12 cellular contexts compared by ENCODE assay signal in the genomic region with DNA sequence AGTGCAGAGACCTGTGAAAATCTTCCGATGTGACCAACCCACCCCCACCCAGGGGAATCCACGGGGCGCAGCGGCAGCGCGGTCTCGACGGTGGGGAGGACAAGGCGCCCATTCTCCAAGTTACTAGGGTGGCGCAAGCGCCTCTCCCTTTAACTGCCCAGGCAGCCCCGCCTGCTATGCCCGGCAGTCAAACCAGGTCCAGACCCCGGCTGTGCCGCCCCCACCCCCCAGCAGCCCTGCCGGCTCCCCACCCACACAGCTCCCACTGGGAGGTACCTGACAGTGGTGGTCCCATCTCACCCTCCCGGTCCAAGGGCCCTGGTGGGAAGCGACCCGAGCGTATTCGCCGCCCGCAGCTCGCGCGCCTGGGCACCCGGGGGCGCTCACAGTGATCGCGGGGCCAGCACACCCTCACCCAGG. TPM values are rescaled to one million over a fixed set of nuclear protein-coding genes. Genes with fewer than 3 reads are reported as not detected.
DNase-seq lines count a peak whose midpoint lies in the region; ATAC-seq, FAIRE-seq and TF ChIP-seq lines count a peak whose summit lies in the region.
"Had no signal": no experiment of that assay in that cellular context is flagged by ENCODE, and none has a peak within 500 bp of the region (broad histone marks: within the 10 kb centered on the region; RNA-seq: fewer than 3 reads in every experiment).

No MANE protein-coding gene starts in this region.

- no peaks in the 10 kb centered on the region for H3K4me1 ChIP-seq in right lobe of liver
- H3K4me1 ChIP-seq in HepG2 (ENCODE audit: insufficient read depth, low read length) = no peaks in the 10 kb centered on the region
- peaks cover 35% of the 10 kb centered on the region for H3K4me1 ChIP-seq in lower lobe of right lung

- H3K27me3 ChIP-seq in right lobe of liver (peaks cover 0 to 4% of the 10 kb centered on the region in 2 donors), HepG2 (ENCODE audit: control insufficient read depth in 1 of 2, insufficient read depth in 2 of 2, low read length in 2 of 2) (peaks cover 12 to 58% of the 10 kb centered on the region in 2 experiments; a peak in 4 of 5 replicates), lower lobe of right lung (ENCODE audit: low read depth) (peaks cover 4% of the 10 kb centered on the region)

- peaks cover 32% of the 10 kb centered on the region for H3K4me1 Mint-ChIP-seq in central memory CD8-positive, alpha-beta T cell

- ATAC-seq in right lobe of liver (no peak), HepG2 (no peak), lower lobe of right lung (peak; percentile 25 to 47), GM18502 (IDR thresholded peaks at IDR 0.05; ENCODE audit: poor library complexity, unreplicated experiment) (no peak)
- no peak for ATAC-seq in central memory CD8-positive, alpha-beta T cell (replicated peaks; ENCODE audit: extremely low read depth, poor library complexity, severe bottlenecking)

- in situ Hi-C loops in HepG2 (cut with HindIII; ENCODE audit: extremely low pct_ligation_motif_present, low pct_unique_long_range_greater_than_20kb) (no loop called here), GM13977 (cut with MboI; ENCODE audit: low pct_unique_long_range_greater_than_20kb, low sequenced_read_pairs, unreplicated experiment) (no loop called here)

- 12% methylated on average over 8 of the region's 30 CpGs for WGBS in right lobe of liver (ENCODE audit: insufficient coverage, low coverage, low lambda C conversion rate, missing lambda C conversion rate)
- WGBS in HepG2 (ENCODE audit: low lambda C conversion rate) = 45% methylated on average over 2 of the region's 30 CpGs

- H3K27ac ChIP-seq in right lobe of liver (no peak overlapping the region), HepG2 (ENCODE audit: extremely low read length, insufficient read depth, low read length) (no peak overlapping the region), lower lobe of right lung (no peak overlapping the region)

- no peaks in the 10 kb centered on the region; the same call in 1 of the 2 replicates for H4K20me1 ChIP-seq in HepG2 (ENCODE audit: insufficient read depth, low read length)

- no peak for TF ChIP-seq RAD21 in HepG2 (CRISPR knock-in tag; IDR thresholded peaks at IDR 0.05)

- TF ChIP-seq CTCF in right lobe of liver (IDR thresholded peaks at IDR 0.05) (no peak), HepG2 (CRISPR knock-in tag; IDR thresholded peaks at IDR 0.05) (no peak), lower lobe of right lung (IDR thresholded peaks at IDR 0.05) (no peak), GM13977 (IDR thresholded peaks at IDR 0.05; ENCODE audit: extremely low read depth, insufficient read depth, missing control alignments) (no peak)

- no peak overlapping the region for H3K4me2 ChIP-seq in HepG2 (ENCODE audit: low read depth, low read length)

- no peak for TF ChIP-seq EP300 in HepG2 (IDR thresholded peaks at IDR 0.05; ENCODE audit: low read depth in 2 of 2, low read length in 2 of 2)
- TF ChIP-seq EP300 in HepG2 (CRISPR knock-in tag; IDR thresholded peaks at IDR 0.05; ENCODE audit: borderline replicate concordance) = no peak

- no peak for FAIRE-seq in HepG2 (lab: Jason Lieb, UNC)
- FAIRE-seq: islet of Langerhans had no signal

- H3K36me3 ChIP-seq in right lobe of liver (no peaks in the 10 kb centered on the region), HepG2 (replicated peaks in 1 of 2; ENCODE audit: control insufficient read depth in 1 of 2, insufficient read depth in 2 of 2, low read length in 2 of 2) (no peaks in the 10 kb centered on the region), lower lobe of right lung (no peaks in the 10 kb centered on the region)

- CTCF ChIA-PET in HepG2 (lab: Yijun Ruan, JAX; ENCODE audit: low intra/inter-chr PET ratio, low total read pairs) = no interaction called here

- H2AFZ ChIP-seq in HepG2 (ENCODE audit: low read length) = no peak overlapping the region

- H3K9ac ChIP-seq in HepG2 (ENCODE audit: insufficient read depth, low read depth, low read length) = no peak overlapping the region

- POLR2A ChIA-PET in HepG2 (lab: Yijun Ruan, JAX) = no interaction called here

- no TSS peak for BruUV-seq in HepG2 (replicated peaks; lab: Mats Ljungman, UMichigan)

- H3K27me3 Mint-ChIP-seq in central memory CD8-positive, alpha-beta T cell = peaks cover 15% of the 10 kb centered on the region

- intact Hi-C loops in right lobe of liver (cut with DNase I) = loop anchor here in 1 of 2 donors (10.0 kb wide), 1 partner anchor 71 kb away; no protein-coding TSS in a partner anchor
- intact Hi-C loops in HepG2 (cut with micrococcal nuclease; ENCODE audit: unreplicated experiment) = no loop called here
- intact Hi-C loops in lower lobe of right lung (cut with DNase I) = loop anchor here (10.0 kb wide), 1 partner anchor 451 kb away; no protein-coding TSS in a partner anchor

- H3K9me3 Mint-ChIP-seq in central memory CD8-positive, alpha-beta T cell = no peaks in the 10 kb centered on the region

- H3K9me3 ChIP-seq in right lobe of liver (no peaks in the 10 kb centered on the region), HepG2 (ENCODE audit: low read length) (no peaks in the 10 kb centered on the region), lower lobe of right lung (no peaks in the 10 kb centered on the region)

- H3K4me3 ChIP-seq in right lobe of liver (no peak overlapping the region), HepG2 (replicated peaks in 1 of 3; ENCODE audit: insufficient read depth in 1 of 3, low read depth in 2 of 3, low read length in 3 of 3) (no peak overlapping the region), lower lobe of right lung (peak overlapping the region; percentile 46)

- peaks cover 2% of the 10 kb centered on the region for H3K36me3 Mint-ChIP-seq in central memory CD8-positive, alpha-beta T cell (ENCODE audit: insufficient read depth)

- peak in 2 of 3 donors; percentile 48 to 57 for DNase-seq in right lobe of liver
- no peak for DNase-seq in HepG2 (ENCODE audit: low spot score)
- DNase-seq in central memory CD8-positive, alpha-beta T cell (ENCODE audit: low spot score in 2 of 2) = no peak
- peak; percentile 62 for DNase-seq in lower lobe of right lung
- no peak for DNase-seq in GM13977 (ENCODE audit: low spot score)
- DNase-seq in HuH-7.5 (ENCODE audit: low spot score) = no peak
- DNase-seq in middle frontal gyrus (ENCODE audit: extremely low spot score, low spot score) = no peak
- DNase-seq: NCI-H1417 treated with DMSO at 0.1 percent for 48 hours had no signal

- TF ChIP-seq POLR2A in right lobe of liver (IDR thresholded peaks at IDR 0.05) (no peak), HepG2 (IDR thresholded peaks at IDR 0.05; ENCODE audit: insufficient read depth in 1 of 2, low read depth in 2 of 2, low read length in 2 of 2) (no peak)

- H3K79me2 ChIP-seq in HepG2 (ENCODE audit: insufficient read depth, low read length) = no peaks in the 10 kb centered on the region

- no peak overlapping the region for H3K27ac Mint-ChIP-seq in central memory CD8-positive, alpha-beta T cell (ENCODE audit: low read depth)

- peak overlapping the region; percentile 49 for H3K4me3 Mint-ChIP-seq in central memory CD8-positive, alpha-beta T cell

RNA-seq across cellular contexts. Expression of gene TRPM5, which starts 0.4 kb away (rescaled TPM):
- total RNA-seq in right lobe of liver (not detected), HepG2 (2016; rRNA removed; fragmentation: Illumina TruSeq; extraction: Trizol) (not detected in 2 replicates), lower lobe of right lung (not detected)
- total RNA-seq in HepG2 (2016; cell fraction: cytosol; rRNA removed; fragmentation: Illumina TruSeq; extraction: Trizol; ENCODE audit: low read depth) = not detected in 2 replicates
- total RNA-seq in HepG2 (2016; cell fraction: insoluble cytoplasmic fraction; rRNA removed; fragmentation: Illumina TruSeq; extraction: Trizol) = not detected in 2 replicates
- total RNA-seq in HepG2 (2016; cell fraction: membrane; rRNA removed; fragmentation: Illumina TruSeq; extraction: Trizol) = not detected in 2 replicates
- not detected in 2 replicates for total RNA-seq in HepG2 (2016; cell fraction: nucleus; rRNA removed; fragmentation: Illumina TruSeq; extraction: Trizol)
- polyA plus RNA-seq in HepG2 (2011; rRNA removed) = 0.05 and 0.12 TPM in 2 replicates
- polyA plus RNA-seq in HepG2 (2011; cell fraction: cytosol; rRNA removed) = 0.01 and 0.05 TPM in 2 replicates
- 0.69 and 1.1 TPM in 2 replicates for polyA plus RNA-seq in HepG2 (2011; cell fraction: nucleus; rRNA removed)
- polyA plus RNA-seq in HepG2 (2012) = 0.08 and 0.16 TPM in 2 replicates
- not detected in 2 replicates for polyA plus RNA-seq in HepG2 (2016; cell fraction: cytosol; fragmentation: Illumina TruSeq; extraction: Trizol; ENCODE audit: low read depth)
- not detected in 2 replicates for polyA plus RNA-seq in HepG2 (2016; cell fraction: insoluble cytoplasmic fraction; fragmentation: Illumina TruSeq; extraction: Trizol; ENCODE audit: low read depth)
- not detected in 2 replicates for polyA plus RNA-seq in HepG2 (2016; cell fraction: membrane; fragmentation: Illumina TruSeq; extraction: Trizol; ENCODE audit: low read depth)
- polyA plus RNA-seq in HepG2 (2016; cell fraction: nucleus; fragmentation: Illumina TruSeq; extraction: Trizol; ENCODE audit: insufficient read depth, low read depth) = not detected in 2 replicates
- 0.05 and 0.06 TPM in 2 replicates for polyA minus RNA-seq in HepG2 (2011; rRNA and poly(A)+ RNA removed; ENCODE audit: low replicate concordance)
- not detected in 2 replicates for polyA minus RNA-seq in HepG2 (2011; cell fraction: cytosol; rRNA and poly(A)+ RNA removed)
- polyA minus RNA-seq in HepG2 (2011; cell fraction: nucleus; rRNA and poly(A)+ RNA removed) = 0.13 and 0.25 TPM in 2 replicates
- total RNA-seq: epithelial cell of proximal tubule, osteoblast had no signal

RNA-seq across cellular contexts. Expression of gene KCNQ1, which starts 0.9 kb away (rescaled TPM):
- 1 to 10 TPM in 4 of 6 experiments, under 1 TPM in 2; 0.61 to 2.4 (median 1.8) TPM for total RNA-seq in right lobe of liver
- 0.02 TPM in 1 of 2 replicates, not detected in the other for total RNA-seq in HepG2 (2016; rRNA removed; fragmentation: Illumina TruSeq; extraction: Trizol)
- total RNA-seq in HepG2 (2016; cell fraction: cytosol; rRNA removed; fragmentation: Illumina TruSeq; extraction: Trizol; ENCODE audit: low read depth) = not detected in 2 replicates
- total RNA-seq in HepG2 (2016; cell fraction: insoluble cytoplasmic fraction; rRNA removed; fragmentation: Illumina TruSeq; extraction: Trizol) = not detected in 2 replicates
- total RNA-seq in HepG2 (2016; cell fraction: membrane; rRNA removed; fragmentation: Illumina TruSeq; extraction: Trizol) = not detected in 2 replicates
- not detected in 2 replicates for total RNA-seq in HepG2 (2016; cell fraction: nucleus; rRNA removed; fragmentation: Illumina TruSeq; extraction: Trizol)
- 0.08 and 0.13 TPM in 2 replicates for polyA plus RNA-seq in HepG2 (2011; rRNA removed)
- polyA plus RNA-seq in HepG2 (2011; cell fraction: cytosol; rRNA removed) = 0.01 TPM in 1 of 2 replicates, not detected in the other
- 0.09 TPM in 1 of 2 replicates, not detected in the other for polyA plus RNA-seq in HepG2 (2011; cell fraction: nucleus; rRNA removed)
- not detected in 2 replicates for polyA plus RNA-seq in HepG2 (2012)
- polyA plus RNA-seq in HepG2 (2016; cell fraction: cytosol; fragmentation: Illumina TruSeq; extraction: Trizol; ENCODE audit: low read depth) = not detected in 2 replicates
- polyA plus RNA-seq in HepG2 (2016; cell fraction: insoluble cytoplasmic fraction; fragmentation: Illumina TruSeq; extraction: Trizol; ENCODE audit: low read depth) = not detected in 2 replicates
- not detected in 2 replicates for polyA plus RNA-seq in HepG2 (2016; cell fraction: membrane; fragmentation: Illumina TruSeq; extraction: Trizol; ENCODE audit: low read depth)
- not detected in 2 replicates for polyA plus RNA-seq in HepG2 (2016; cell fraction: nucleus; fragmentation: Illumina TruSeq; extraction: Trizol; ENCODE audit: insufficient read depth, low read depth)
- polyA minus RNA-seq in HepG2 (2011; rRNA and poly(A)+ RNA removed; ENCODE audit: low replicate concordance) = 0.06 and 1.8 TPM in 2 replicates
- not detected in 2 replicates for polyA minus RNA-seq in HepG2 (2011; cell fraction: cytosol; rRNA and poly(A)+ RNA removed)
- 0.26 TPM in 1 of 2 replicates, not detected in the other for polyA minus RNA-seq in HepG2 (2011; cell fraction: nucleus; rRNA and poly(A)+ RNA removed)
- 51.0 TPM for total RNA-seq in lower lobe of right lung
- total RNA-seq: osteoblast had no signal

RNA-seq across cellular contexts. Expression of gene TSSC4, which starts 43.3 kb away (rescaled TPM):
- 10 to 100 TPM; 17.6 to 27.0 (median 19.5) TPM for total RNA-seq in right lobe of liver
- 51.5 and 58.6 TPM in 2 replicates for total RNA-seq in HepG2 (2016; rRNA removed; fragmentation: Illumina TruSeq; extraction: Trizol)
- total RNA-seq in HepG2 (2016; cell fraction: cytosol; rRNA removed; fragmentation: Illumina TruSeq; extraction: Trizol; ENCODE audit: low read depth) = 48.9 and 55.7 TPM in 2 replicates
- total RNA-seq in HepG2 (2016; cell fraction: insoluble cytoplasmic fraction; rRNA removed; fragmentation: Illumina TruSeq; extraction: Trizol) = 51.6 and 61.0 TPM in 2 replicates
- total RNA-seq in HepG2 (2016; cell fraction: membrane; rRNA removed; fragmentation: Illumina TruSeq; extraction: Trizol) = 52.4 and 71.0 TPM in 2 replicates
- total RNA-seq in HepG2 (2016; cell fraction: nucleus; rRNA removed; fragmentation: Illumina TruSeq; extraction: Trizol) = 29.5 and 34.5 TPM in 2 replicates
- 16.2 and 20.5 TPM in 2 replicates for polyA plus RNA-seq in HepG2 (2011; rRNA removed)
- polyA plus RNA-seq in HepG2 (2011; cell fraction: cytosol; rRNA removed) = 13.8 and 24.4 TPM in 2 replicates
- 33.5 and 35.1 TPM in 2 replicates for polyA plus RNA-seq in HepG2 (2011; cell fraction: nucleus; rRNA removed)
- 17.3 and 21.8 TPM in 2 replicates for polyA plus RNA-seq in HepG2 (2012)
- 29.9 and 32.8 TPM in 2 replicates for polyA plus RNA-seq in HepG2 (2016; cell fraction: cytosol; fragmentation: Illumina TruSeq; extraction: Trizol; ENCODE audit: low read depth)
- 34.6 and 35.0 TPM in 2 replicates for polyA plus RNA-seq in HepG2 (2016; cell fraction: insoluble cytoplasmic fraction; fragmentation: Illumina TruSeq; extraction: Trizol; ENCODE audit: low read depth)
- polyA plus RNA-seq in HepG2 (2016; cell fraction: membrane; fragmentation: Illumina TruSeq; extraction: Trizol; ENCODE audit: low read depth) = 34.0 and 36.0 TPM in 2 replicates
- polyA plus RNA-seq in HepG2 (2016; cell fraction: nucleus; fragmentation: Illumina TruSeq; extraction: Trizol; ENCODE audit: insufficient read depth, low read depth) = 42.1 and 44.0 TPM in 2 replicates
- polyA minus RNA-seq in HepG2 (2011; rRNA and poly(A)+ RNA removed; ENCODE audit: low replicate concordance) = 19.1 and 32.1 TPM in 2 replicates
- polyA minus RNA-seq in HepG2 (2011; cell fraction: cytosol; rRNA and poly(A)+ RNA removed) = 12.8 and 15.7 TPM in 2 replicates
- polyA minus RNA-seq in HepG2 (2011; cell fraction: nucleus; rRNA and poly(A)+ RNA removed) = 26.6 and 27.8 TPM in 2 replicates
- total RNA-seq in lower lobe of right lung = 38.8 TPM

Comparison
In these comparisons a context has a peak if more than half of its experiments do, and no peak if none do; other contexts are left out.
1. DNase-seq: peak in right lobe of liver (2 of 3) and lower lobe of right lung (single experiment); none in HepG2 (single experiment), central memory CD8-positive, alpha-beta T cell (0 of 2), GM13977 (single experiment), HuH-7.5 (single experiment) and middle frontal gyrus (single experiment).
2. ATAC-seq: peak in lower lobe of right lung (2 of 2); none in right lobe of liver (0 of 4), HepG2 (single experiment), central memory CD8-positive, alpha-beta T cell (single experiment) and GM18502 (single experiment).
3. RNA of gene KCNQ1, which starts 0.9 kb away (total RNA-seq): 51.0 TPM in lower lobe of right lung (single experiment); 0.61 to 2.4 TPM in right lobe of liver and 0.02 TPM in HepG2; every median in the first group is over 10 times any median in the second.